8 cellular contexts compared by ENCODE assay signal in genomic region chr3:46935989-46936620, GRCh38. TPM values are rescaled to one million over a fixed set of nuclear protein-coding genes. Genes with fewer than 3 reads are reported as not detected.
DNase-seq lines count a peak whose midpoint lies in the region; ATAC-seq and TF ChIP-seq lines count a peak whose summit lies in the region.

No MANE protein-coding gene starts in this region.

- CTCF ChIA-PET in RWPE1 (lab: Yijun Ruan, JAX): interaction anchor here (0.7 to 1.1 kb wide), 3 partner anchors 13 to 122 kb away, joined by 3 read pairs; no protein-coding TSS in a partner anchor

- POLR2A ChIA-PET in RWPE1 (lab: Yijun Ruan, JAX; ENCODE audit: low non-redundant PET): interaction anchor here (0.9 kb wide), 1 partner anchor 34 kb away, joined by 3 read pairs; no protein-coding TSS in a partner anchor

- H3K36me3 ChIP-seq in esophagus (ENCODE audit: control insufficient read depth in 2 of 2, insufficient read depth in 2 of 2, low read length in 1 of 2) (peaks cover 3 to 32% of the 10 kb centered on the region in 2 donors), psoas muscle (ENCODE audit: insufficient read depth in 1 of 2, low read depth in 1 of 2) (peaks cover 0 to 29% of the 10 kb centered on the region in 2 donors)

- TF ChIP-seq CTCF in RWPE1 (conservative IDR thresholded peaks at IDR 0.05; ENCODE audit: low read depth): no peak
- no peak for TF ChIP-seq CTCF in psoas muscle (IDR thresholded peaks at IDR 0.05)
- no peak for TF ChIP-seq CTCF in foreskin fibroblast (IDR thresholded peaks at IDR 0.05; ENCODE audit: low read depth, low read length)

- H3K4me1 ChIP-seq in esophagus (ENCODE audit: control insufficient read depth in 2 of 2, insufficient read depth in 2 of 2, low read length in 1 of 2) (peaks cover 22 to 45% of the 10 kb centered on the region in 2 donors), psoas muscle (peaks cover 81% of the 10 kb centered on the region)

- intact Hi-C loops in psoas muscle (cut with DNase I): loop anchor here (5.0 kb wide), 1 partner anchor 36 kb away; no protein-coding TSS in a partner anchor

- H3K9me3 ChIP-seq in esophagus (ENCODE audit: control insufficient read depth in 2 of 2, insufficient read depth in 1 of 2, low read depth in 1 of 2, low read length in 1 of 2): no peaks in the 10 kb centered on the region
- no peaks in the 10 kb centered on the region for H3K9me3 ChIP-seq in psoas muscle

- H3K4me3 ChIP-seq in esophagus (ENCODE audit: low read depth in 1 of 2, low read length in 2 of 2) (no peak overlapping the region), psoas muscle (no peak overlapping the region), foreskin fibroblast (ENCODE audit: low read depth in 1 of 2, low read length in 2 of 2) (no peak overlapping the region)

- H3K27me3 ChIP-seq in esophagus (ENCODE audit: control insufficient read depth in 1 of 2, insufficient read depth in 2 of 2, low read length in 2 of 2): no peaks in the 10 kb centered on the region
- H3K27me3 ChIP-seq in psoas muscle (ENCODE audit: insufficient read depth in 3 of 3, low read length in 2 of 3): no peaks in the 10 kb centered on the region

- no peak for ATAC-seq in psoas muscle
- ATAC-seq in GM19452 (IDR thresholded peaks at IDR 0.05; ENCODE audit: unreplicated experiment): no peak

- DNase-seq in GF-D8 (lab: John Stamatoyannopoulos, UW): peak; percentile 79
- no peak for DNase-seq in RWPE1 (ENCODE audit: low spot score)
- peak in 1 of 2 donors; percentile 37 for DNase-seq in psoas muscle
- DNase-seq in DMS79 treated with DMSO at 0.1 percent for 48 hours (lab: John Stamatoyannopoulos, UW): no peak
- DNase-seq in foreskin fibroblast: no peak
- DNase-seq in NAMALWA (ENCODE audit: low spot score): no peak

- WGBS in esophagus, 2 donors: 72% methylated on average over 8 of the region's 8 CpGs
- WGBS in psoas muscle, 3 donors: 56 to 78% (median 65%) methylated on average over 8 of the region's 8 CpGs

- H3K27ac ChIP-seq in RWPE1: peak overlapping the region; percentile 92
- peak overlapping the region; percentile 85 to 98 for H3K27ac ChIP-seq in esophagus (ENCODE audit: low read depth in 2 of 2, low read length in 1 of 2)
- H3K27ac ChIP-seq in psoas muscle: peak overlapping the region; percentile 77

RNA-seq across cellular contexts. Expression of gene CCDC12, which starts 40.4 kb away (rescaled TPM):
- polyA plus RNA-seq in esophagus (10 to 100 TPM; 82.5 to 90.1 TPM), psoas muscle (10 to 100 TPM; 47.0 to 69.8 (median 55.5) TPM)
- total RNA-seq in psoas muscle: 10 to 100 TPM; 25.1 to 36.4 (median 34.9) TPM

RNA-seq across cellular contexts. Expression of gene NBEAL2, which starts 43.4 kb away (rescaled TPM):
- polyA plus RNA-seq in esophagus: 100 to 1,000 TPM; 173 to 211 TPM
- total RNA-seq in psoas muscle: 10 to 100 TPM in 1 of 4 donors, 1 to 10 TPM in 3; 7.3 to 11.2 (median 7.7) TPM
- 10 to 100 TPM in 1 of 3 donors, 1 to 10 TPM in 2; 5.4 to 13.0 (median 6.4) TPM for polyA plus RNA-seq in psoas muscle

RNA-seq across cellular contexts. Expression of gene PTH1R, which starts 58.6 kb away (rescaled TPM):
- polyA plus RNA-seq in esophagus (1 to 10 TPM; 2.0 to 3.3 TPM), psoas muscle (1 to 10 TPM; 4.0 to 5.2 (median 4.2) TPM)
- 1 to 10 TPM; 1.1 to 5.9 (median 4.1) TPM for total RNA-seq in psoas muscle

Comparison
In these comparisons a context has a peak if more than half of its experiments do, and no peak if none do; other contexts are left out.
1. RNA of gene NBEAL2, which starts 43.4 kb away (polyA plus RNA-seq): 173 to 211 TPM in esophagus; 5.4 to 13.0 TPM in psoas muscle; every median in the first group is over 10 times any median in the second.
2. Peak in every context shown above with its lines, with median percentiles within 50 percentile points of each other: H3K27ac ChIP-seq.